In genomic region chr1:118291686-118292085, GRCh38 we compare ENCODE assay signal across 17 cellular contexts.
"Had no signal": no experiment of that assay in that cellular context is flagged by ENCODE, and none has a peak within 500 bp of the region (broad histone marks: within the 10 kb centered on the region; RNA-seq: fewer than 3 reads in every experiment).

No MANE protein-coding gene starts in this region.

- H3K9me3 ChIP-seq: esophagus muscularis mucosa, right lobe of liver had no signal

- H3K4me3 ChIP-seq: esophagus muscularis mucosa, right lobe of liver had no signal

- H3K4me3 Mint-ChIP-seq: activated B cell treated with CpG ODN at 0.5 μM for 24 hours; activated CD8-positive, alpha-beta T cell treated with anti-CD3 and anti-CD28 coated beads, Interleukin-2, amount 10 ng/mL, durations not matched to agents 7 days and 5 days; immature natural killer cell; naive thymus-derived CD8-positive, alpha-beta T cell; stimulated activated memory B cell treated with anti-CD40 and anti-IgM and Interleukin-4, amounts not matched to agents 10 μg/mL and 1 μg/mL and 100 μg/mL, for 72 hours; T-helper 2 cell treated with Interferon-gamma antibody and Interleukin-4, amounts not matched to agents 5 μg/mL and 100 μg/mL, for 36 hours had no signal

- H3K36me3 ChIP-seq: esophagus muscularis mucosa, right lobe of liver had no signal

- H3K9me3 Mint-ChIP-seq: activated B cell treated with CpG ODN at 0.5 μM for 24 hours; stimulated activated memory B cell treated with anti-CD40 and anti-IgM and Interleukin-4, amounts not matched to agents 10 μg/mL and 1 μg/mL and 100 μg/mL, for 72 hours; T-helper 2 cell treated with Interferon-gamma antibody and Interleukin-4, amounts not matched to agents 5 μg/mL and 100 μg/mL, for 36 hours had no signal

- ATAC-seq: activated CD8-positive, alpha-beta T cell treated with anti-CD3 and anti-CD28 coated beads, Interleukin-2, amount 10 ng/mL, durations not matched to agents 7 days and 5 days; activated naive CD4-positive, alpha-beta T cell treated with anti-CD3 and anti-CD28 coated beads, Interleukin-2, amount 50 U/mL, for 72 hours; left lobe of liver; naive thymus-derived CD8-positive, alpha-beta T cell; right lobe of liver; stimulated activated memory B cell treated with anti-CD40 and anti-IgM and Interleukin-4, amounts not matched to agents 10 μg/mL and 1 μg/mL and 100 μg/mL, for 72 hours had no signal

- H3K27ac ChIP-seq: right lobe of liver had no signal

- H3K27me3 Mint-ChIP-seq: activated B cell treated with CpG ODN at 0.5 μM for 24 hours; naive thymus-derived CD8-positive, alpha-beta T cell; stimulated activated memory B cell treated with anti-CD40 and anti-IgM and Interleukin-4, amounts not matched to agents 10 μg/mL and 1 μg/mL and 100 μg/mL, for 72 hours had no signal

- DNase-seq: activated B cell treated with CpG ODN at 0.5 μM for 24 hours; activated CD4-positive, alpha-beta T cell treated with anti-CD3 and anti-CD28 coated beads for 48 hours; activated CD8-positive, alpha-beta memory T cell treated with anti-CD3 and anti-CD28 coated beads, Interleukin-2, amount 50 U/mL, for 4 hours; activated CD8-positive, alpha-beta T cell treated with anti-CD3 and anti-CD28 coated beads, Interleukin-2, amount 10 ng/mL, durations not matched to agents 7 days and 5 days; activated gamma-delta T cell; activated T-cell treated with anti-CD3 and anti-CD28 coated beads, Interleukin-2, amount 50 U/mL, for 48 hours; caudate nucleus; immature natural killer cell; naive thymus-derived CD8-positive, alpha-beta T cell; nucleus accumbens; right lobe of liver; stimulated activated CD4-positive, alpha-beta T cell treated with anti-CD3 and anti-CD28 coated beads, Interleukin-2, amount 100 ng/mL, for 48 hours had no signal

- H3K4me1 ChIP-seq: right lobe of liver had no signal

- H3K27ac Mint-ChIP-seq: activated B cell treated with CpG ODN at 0.5 μM for 24 hours; activated CD8-positive, alpha-beta T cell treated with anti-CD3 and anti-CD28 coated beads, Interleukin-2, amount 10 ng/mL, durations not matched to agents 7 days and 5 days; activated naive CD4-positive, alpha-beta T cell treated with anti-CD3 and anti-CD28 coated beads, Interleukin-2, amount 50 U/mL, for 72 hours; immature natural killer cell; naive thymus-derived CD8-positive, alpha-beta T cell; stimulated activated memory B cell treated with anti-CD40 and anti-IgM and Interleukin-4, amounts not matched to agents 10 μg/mL and 1 μg/mL and 100 μg/mL, for 72 hours; T-helper 2 cell treated with Interferon-gamma antibody and Interleukin-4, amounts not matched to agents 5 μg/mL and 100 μg/mL, for 36 hours had no signal

- H3K36me3 Mint-ChIP-seq: activated naive CD4-positive, alpha-beta T cell treated with anti-CD3 and anti-CD28 coated beads, Interleukin-2, amount 50 U/mL, for 72 hours; immature natural killer cell; naive thymus-derived CD8-positive, alpha-beta T cell; stimulated activated memory B cell treated with anti-CD40 and anti-IgM and Interleukin-4, amounts not matched to agents 10 μg/mL and 1 μg/mL and 100 μg/mL, for 72 hours had no signal

- H3K4me1 Mint-ChIP-seq: activated B cell treated with CpG ODN at 0.5 μM for 24 hours; immature natural killer cell; naive thymus-derived CD8-positive, alpha-beta T cell; stimulated activated memory B cell treated with anti-CD40 and anti-IgM and Interleukin-4, amounts not matched to agents 10 μg/mL and 1 μg/mL and 100 μg/mL, for 72 hours had no signal

- H3K27me3 ChIP-seq: esophagus muscularis mucosa, right lobe of liver had no signal
